ENCODE assay signal across 1 cellular context in genomic region chr2:174025271-174026121, GRCh38.
TF ChIP-seq lines count a peak whose summit lies in the region.

No MANE protein-coding gene starts in this region.

TF ChIP-seq in IMR-90, 13 proteins besides CTCF, POLR2A, EP300 and RAD21 (continued from another document):
- TF ChIP-seq USF2 (IDR thresholded peaks at IDR 0.05; ENCODE audit: low read depth, low read length): no peak
- TF ChIP-seq CHD1 (IDR thresholded peaks at IDR 0.05; ENCODE audit: low read depth, low read length): no peak
- no peak for TF ChIP-seq ELK1 (IDR thresholded peaks at IDR 0.05; ENCODE audit: borderline replicate concordance, low read depth, low read length)
- TF ChIP-seq NFE2L2 (IDR thresholded peaks at IDR 0.05; ENCODE audit: low read depth, low read length): no peak
- no peak for TF ChIP-seq MAFK (IDR thresholded peaks at IDR 0.05; ENCODE audit: low read depth, low read length)
- peak; percentile 96 for TF ChIP-seq CEBPB (IDR thresholded peaks at IDR 0.05; ENCODE audit: low read depth, low read length)
- TF ChIP-seq RCOR1 (IDR thresholded peaks at IDR 0.05; ENCODE audit: insufficient replicate concordance, low read length): no peak
